9 cellular contexts compared by ENCODE assay signal in genomic region chr7:139523199-139523941, GRCh38. TPM values are rescaled to one million over a fixed set of nuclear protein-coding genes. Genes with fewer than 3 reads are reported as not detected.
DNase-seq lines count a peak whose midpoint lies in the region; FAIRE-seq and TF ChIP-seq lines count a peak whose summit lies in the region.
"Had no signal": no experiment of that assay in that cellular context is flagged by ENCODE, and none has a peak within 500 bp of the region (broad histone marks: within the 10 kb centered on the region; RNA-seq: fewer than 3 reads in every experiment).

Gene CLEC2L, plus strand, starts transcription at chr7:139523685. Its CDS starts 243 bp downstream, at chr7:139523928.

- 0 out of 2 replicates have a peak within 1 kb of the TSS, but pooled peaks have one; percentile 36 for H3K4me3 Mint-ChIP-seq in HFFc6
- no peak within 1 kb of the TSS for H3K4me3 Mint-ChIP-seq in activated naive CD4-positive, alpha-beta T cell treated with anti-CD3 and anti-CD28 coated beads for 36 hours

- H3K4me1 Mint-ChIP-seq in HFFc6 (ENCODE audit: low read depth): peaks cover 15% of the 10 kb centered on the region
- peaks cover 8% of the 10 kb centered on the region for H3K4me1 Mint-ChIP-seq in activated naive CD4-positive, alpha-beta T cell treated with anti-CD3 and anti-CD28 coated beads for 36 hours (ENCODE audit: low read depth)

- peaks cover 38% of the 10 kb centered on the region for H3K27me3 Mint-ChIP-seq in HFFc6 (ENCODE audit: insufficient read depth)
- H3K27me3 Mint-ChIP-seq in activated naive CD4-positive, alpha-beta T cell treated with anti-CD3 and anti-CD28 coated beads for 36 hours (ENCODE audit: low read depth): peaks cover 33% of the 10 kb centered on the region

- no peak for TF ChIP-seq CTCF in HFFc6 (IDR thresholded peaks at IDR 0.05)
- TF ChIP-seq CTCF in ovary (IDR thresholded peaks at IDR 0.05): no peak

- no peak for TF ChIP-seq POLR2A in ovary (IDR thresholded peaks at IDR 0.05)

- H3K9me3 ChIP-seq in iPS-18a (ENCODE audit: control insufficient read depth, low read depth, low read length) (no peaks in the 10 kb centered on the region), ovary (peaks cover 0 to 6% of the 10 kb centered on the region in 2 donors)

- H3K4me1 ChIP-seq in iPS-18a (ENCODE audit: control insufficient read depth, low read depth, low read length) (no peaks in the 10 kb centered on the region), ovary (ENCODE audit: insufficient read depth) (no peaks in the 10 kb centered on the region)

- no peak for FAIRE-seq in HTR-8/SVneo (lab: Jason Lieb, UNC)

- no peak within 1 kb of the TSS for H3K27ac Mint-ChIP-seq in HFFc6
- no peak within 1 kb of the TSS for H3K27ac Mint-ChIP-seq in activated naive CD4-positive, alpha-beta T cell treated with anti-CD3 and anti-CD28 coated beads for 36 hours

- intact Hi-C loops in activated naive CD4-positive, alpha-beta T cell treated with anti-CD3 and anti-CD28 coated beads for 36 hours (cut with micrococcal nuclease): no loop called here
- intact Hi-C loops in ovary (cut with DNase I): no loop called here

- CTCF ChIA-PET in activated naive CD4-positive, alpha-beta T cell treated with anti-CD3 and anti-CD28 coated beads for 36 hours (lab: Charles Lee): no interaction called here

- H3K36me3 Mint-ChIP-seq in HFFc6 (ENCODE audit: low read depth): no peaks in the 10 kb centered on the region
- H3K36me3 Mint-ChIP-seq in activated naive CD4-positive, alpha-beta T cell treated with anti-CD3 and anti-CD28 coated beads for 36 hours (ENCODE audit: low read depth): no peaks in the 10 kb centered on the region

- DNase-seq in HFFc6 (no peak), ovary (no peak), HTR-8/SVneo (ENCODE audit: insufficient read length, low spot score) (no peak)
- DNase-seq in activated naive CD4-positive, alpha-beta T cell treated with anti-CD3 and anti-CD28 coated beads for 36 hours: peak; percentile 8
- peak; percentile 11 for DNase-seq in stimulated activated CD4-positive, alpha-beta T cell treated with anti-CD3 and anti-CD28 coated beads, Interleukin-4, amount 100 ng/mL, for 1 hour
- no peak for DNase-seq in activated CD4-positive, alpha-beta T cell treated with anti-CD3 and anti-CD28 coated beads, Interleukin-2, amount 50 U/mL, for 1 hour

- H3K9me3 Mint-ChIP-seq in HFFc6: no peaks in the 10 kb centered on the region
- no peaks in the 10 kb centered on the region for H3K9me3 Mint-ChIP-seq in activated naive CD4-positive, alpha-beta T cell treated with anti-CD3 and anti-CD28 coated beads for 36 hours

- WGBS in ovary, 3 donors: 1 to 3% (median 1%) methylated on average over 24 to 75 of the region's 75 CpGs

- H3K27ac ChIP-seq in iPS-18a (ENCODE audit: low read length) (no peak within 1 kb of the TSS), ovary (no peak within 1 kb of the TSS)
- H3K27ac ChIP-seq: epithelial cell of prostate had no signal

- TF ChIP-seq EP300 in ovary (IDR thresholded peaks at IDR 0.05): no peak

- peaks cover 47% of the 10 kb centered on the region for H3K27me3 ChIP-seq in iPS-18a (ENCODE audit: control insufficient read depth, insufficient read depth, low read length)
- no peaks in the 10 kb centered on the region for H3K27me3 ChIP-seq in ovary

- H3K4me3 ChIP-seq in iPS-18a (ENCODE audit: low read length): peak within 1 kb of the TSS; percentile 43
- H3K4me3 ChIP-seq in ovary: no peak within 1 kb of the TSS

- H3K9ac ChIP-seq in iPS-18a (ENCODE audit: low read length): no peak within 1 kb of the TSS

- H3K36me3 ChIP-seq in iPS-18a (ENCODE audit: control insufficient read depth, low read depth, low read length) (no peaks in the 10 kb centered on the region), ovary (no peaks in the 10 kb centered on the region)

RNA-seq across cellular contexts. Expression of gene CLEC2L, which starts in this region (rescaled TPM):
- total RNA-seq in HFFc6 (2021; fragmentation: NEBNext Ultra II Directional; extraction: Animal tissue kit (Norgen Biotek cat#: 25700)): not detected
- not detected for total RNA-seq in activated naive CD4-positive, alpha-beta T cell treated with anti-CD3 and anti-CD28 coated beads for 36 hours
- under 1 TPM in 1 of 7 donors, not detected in 6; 0.33 TPM for total RNA-seq in ovary
- 1 to 10 TPM in 1 of 2 donors, under 1 TPM in 1; 0.15 to 1.5 TPM for polyA plus RNA-seq in ovary
- total RNA-seq: HT-29 had no signal

Comparison
In these comparisons a context has a peak if more than half of its experiments do, and no peak if none do; other contexts are left out.
1. Peak in DNase-seq in activated naive CD4-positive, alpha-beta T cell treated with anti-CD3 and anti-CD28 coated beads for 36 hours; RNA of the gene not detected or under 1 TPM.